8 cellular contexts compared by ENCODE assay signal in genomic region chr11:65386307-65387081, GRCh38.
DNase-seq lines count a peak whose midpoint lies in the region; ATAC-seq and TF ChIP-seq lines count a peak whose summit lies in the region.

TSS of gene FRMD8 (plus strand) at chr11:65386637. CDS start at chr11:65387037, 400 bp downstream.

- TF ChIP-seq CTCF in choroid plexus epithelial cell (conservative IDR thresholded peaks at IDR 0.05; ENCODE audit: low read depth, low read length), result no peak

- DNase-seq in EL (peak; percentile 81), NCI-H446 treated with DMSO at 0.1 percent for 48 hours (lab: John Stamatoyannopoulos, UW) (peak; percentile 51), choroid plexus epithelial cell (ENCODE audit: low read depth) (peak; percentile 74), kidney glomerular epithelial cell (lab: John Stamatoyannopoulos, UW) (peak; percentile 53)
- peak; percentile 88 to 90 for DNase-seq in activated CD4-positive, alpha-beta T cell treated with anti-CD3 and anti-CD28 coated beads for 4 hours
- DNase-seq in stimulated activated CD4-positive, alpha-beta T cell treated with anti-CD3 and anti-CD28 coated beads, Interleukin-15, amount 100 ng/mL, for 24 hours, result peak; percentile 90

- H3K4me3 ChIP-seq in choroid plexus epithelial cell (ENCODE audit: low read depth, low read length), result peak within 1 kb of the TSS; percentile 92

- ATAC-seq in HG02885 (IDR thresholded peaks at IDR 0.05; ENCODE audit: poor library complexity, unreplicated experiment) (peak; percentile 68), GM19351 (IDR thresholded peaks at IDR 0.05; ENCODE audit: unreplicated experiment) (no peak)
